In the genomic region with DNA sequence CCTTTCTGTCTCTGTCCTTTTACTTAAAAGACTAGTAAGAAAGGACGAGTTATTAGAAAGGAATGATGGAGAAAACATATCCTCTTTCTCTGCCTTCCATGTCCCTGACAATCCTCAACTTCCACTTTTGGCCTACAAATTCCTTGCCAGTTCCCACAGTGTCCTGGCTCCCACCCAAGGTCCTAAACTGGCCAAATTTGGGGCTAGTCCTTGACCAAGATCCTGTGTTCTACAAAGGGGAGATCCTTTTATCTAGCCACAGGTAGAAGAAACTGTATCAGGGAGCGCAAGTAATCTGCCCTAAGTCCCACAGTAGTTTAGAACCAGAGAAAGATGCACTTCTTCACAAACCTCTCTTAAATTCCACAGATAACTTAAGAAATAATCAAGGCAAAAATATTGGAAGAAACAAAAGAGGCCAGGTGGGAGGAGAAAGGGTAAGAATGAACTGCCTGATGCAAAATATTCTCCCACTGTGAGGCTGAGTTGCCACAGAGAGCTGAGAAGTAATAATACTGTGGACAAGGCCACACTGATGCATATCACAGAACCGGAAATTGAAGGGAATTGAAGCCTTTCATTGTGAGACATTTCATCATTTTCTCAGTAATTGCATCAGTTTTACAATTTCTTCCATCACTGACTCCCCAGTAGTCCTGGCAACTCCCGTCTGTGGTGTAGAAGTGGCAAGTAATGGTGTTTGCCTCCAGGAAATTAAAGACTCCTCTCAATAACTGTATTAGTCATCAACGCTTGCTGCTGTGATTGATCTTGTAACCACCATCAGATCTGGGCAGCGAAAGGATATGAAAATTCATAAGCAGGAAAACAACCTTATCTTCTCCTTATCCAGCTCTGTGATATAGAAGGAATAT, we compare ENCODE assay signal across 8 cellular contexts. TPM values are rescaled to one million over a fixed set of nuclear protein-coding genes. Genes with fewer than 3 reads are reported as not detected.
DNase-seq lines count a peak whose midpoint lies in the region; ATAC-seq and TF ChIP-seq lines count a peak whose summit lies in the region.

No MANE protein-coding gene starts in this region.

- no peaks in the 10 kb centered on the region for H3K36me3 ChIP-seq in gastroesophageal sphincter

- H3K4me3 ChIP-seq in gastroesophageal sphincter, result no peak overlapping the region

- ATAC-seq in HG02610 (IDR thresholded peaks at IDR 0.05; ENCODE audit: unreplicated experiment) (peak; percentile 43), gastroesophageal sphincter (no peak), GM18505 (IDR thresholded peaks at IDR 0.05; ENCODE audit: unreplicated experiment) (no peak)

- WGBS in gastroesophageal sphincter (ENCODE audit: low coverage in 1 of 2), 2 donors, result 69% methylated on average over 2 to 5 of the region's 6 CpGs

- no peak for TF ChIP-seq EP300 in gastroesophageal sphincter (IDR thresholded peaks at IDR 0.05)

- no peak for TF ChIP-seq POLR2A in gastroesophageal sphincter (IDR thresholded peaks at IDR 0.05)
- TF ChIP-seq POLR2A in GM18505 (IDR thresholded peaks at IDR 0.05; ENCODE audit: borderline replicate concordance, extremely low read depth, insufficient read depth, insufficient read length), result no peak

- no peaks in the 10 kb centered on the region for H3K9me3 ChIP-seq in gastroesophageal sphincter

- H3K4me1 ChIP-seq in gastroesophageal sphincter, result peaks cover 0 to 7% (median 0%) of the 10 kb centered on the region in 3 donors

- H3K27ac ChIP-seq in gastroesophageal sphincter, result no peak overlapping the region

- TF ChIP-seq CTCF in gastroesophageal sphincter (IDR thresholded peaks at IDR 0.05), result no peak

- H3K27me3 ChIP-seq in gastroesophageal sphincter, result peaks cover 4% of the 10 kb centered on the region

- DNase-seq in EL (peak; percentile 38), SIG-M5 treated with dmso at 0.1 percent for 504 hours (lab: John Stamatoyannopoulos, UW; ENCODE audit: unreplicated experiment) (peak; percentile 65), fibroblast of peridontal ligament (ENCODE audit: extremely low read depth) (peak; percentile 64), medulla oblongata (ENCODE audit: extremely low spot score) (no peak), globus pallidus (ENCODE audit: low spot score) (no peak)

RNA-seq across cellular contexts. Expression of a gene that starts 47.2 kb away (rescaled TPM):
- 1 to 10 TPM; 2.5 to 4.6 (median 3.3) TPM for total RNA-seq in gastroesophageal sphincter

Comparison
In these comparisons a context has a peak if more than half of its experiments do, and no peak if none do; other contexts are left out.
1. DNase-seq: peak in EL (single experiment), SIG-M5 treated with dmso at 0.1 percent for 504 hours (single experiment) and fibroblast of peridontal ligament (single experiment); none in medulla oblongata (single experiment) and globus pallidus (single experiment).